Comparison of ENCODE assay signal across 25 cellular contexts in genomic region chr4:42566835-42567234, GRCh38.
"Had no signal": no experiment of that assay in that cellular context is flagged by ENCODE, and none has a peak within 500 bp of the region (broad histone marks: within the 10 kb centered on the region; RNA-seq: fewer than 3 reads in every experiment).

No MANE protein-coding gene starts in this region.

- H3K4me3 ChIP-seq: breast epithelium, SK-N-MC had no signal

- H3K27ac Mint-ChIP-seq: activated B cell treated with CpG ODN at 0.5 μM for 24 hours; activated CD4-positive, alpha-beta T cell treated with anti-CD3 and anti-CD28 coated beads, Interleukin-2, amount 10 ng/mL, durations not matched to agents 24 days and 14 days; activated CD8-positive, alpha-beta memory T cell treated with anti-CD3 and anti-CD28 coated beads, Interleukin-2, amount 10 ng/mL, durations not matched to agents 7 days and 5 days; activated naive CD4-positive, alpha-beta T cell treated with anti-CD3 and anti-CD28 coated beads for 36 hours; activated naive CD8-positive, alpha-beta T cell; activated T-helper 17 cell treated with anti-CD3 and anti-CD28 coated beads, Interleukin-2, amount 50 U/mL, for 72 hours; IgD-negative memory B cell; T-cell had no signal

- H3K27me3 ChIP-seq: breast epithelium had no signal

- H3K36me3 ChIP-seq: breast epithelium had no signal

- H3K9me3 ChIP-seq: breast epithelium had no signal

- H3K27ac ChIP-seq: breast epithelium, KMS-11, SK-N-MC had no signal

- H3K4me1 Mint-ChIP-seq: activated B cell treated with CpG ODN at 0.5 μM for 24 hours; activated CD4-positive, alpha-beta T cell treated with anti-CD3 and anti-CD28 coated beads, Interleukin-2, amount 10 ng/mL, durations not matched to agents 24 days and 14 days; activated CD8-positive, alpha-beta memory T cell treated with anti-CD3 and anti-CD28 coated beads, Interleukin-2, amount 10 ng/mL, durations not matched to agents 7 days and 5 days; activated T-helper 17 cell treated with anti-CD3 and anti-CD28 coated beads, Interleukin-2, amount 50 U/mL, for 72 hours had no signal

- H3K27me3 Mint-ChIP-seq: activated B cell treated with CpG ODN at 0.5 μM for 24 hours; activated CD4-positive, alpha-beta T cell treated with anti-CD3 and anti-CD28 coated beads, Interleukin-2, amount 10 ng/mL, durations not matched to agents 24 days and 14 days; activated CD8-positive, alpha-beta memory T cell treated with anti-CD3 and anti-CD28 coated beads, Interleukin-2, amount 10 ng/mL, durations not matched to agents 7 days and 5 days; activated naive CD8-positive, alpha-beta T cell; activated T-helper 17 cell treated with anti-CD3 and anti-CD28 coated beads, Interleukin-2, amount 50 U/mL, for 72 hours; IgD-negative memory B cell; T-cell had no signal

- H3K9me3 Mint-ChIP-seq: activated B cell treated with CpG ODN at 0.5 μM for 24 hours; activated CD4-positive, alpha-beta T cell treated with anti-CD3 and anti-CD28 coated beads, Interleukin-2, amount 10 ng/mL, durations not matched to agents 24 days and 14 days; activated naive CD4-positive, alpha-beta T cell treated with anti-CD3 and anti-CD28 coated beads for 36 hours; activated T-cell treated with anti-CD3 and anti-CD28 coated beads, Interleukin-2, amount 50 U/mL, for 4 hours; activated T-helper 17 cell treated with anti-CD3 and anti-CD28 coated beads, Interleukin-2, amount 50 U/mL, for 72 hours; IgD-negative memory B cell; T-cell had no signal

- H3K4me3 Mint-ChIP-seq: activated B cell treated with CpG ODN at 0.5 μM for 24 hours; activated CD4-positive, alpha-beta T cell treated with anti-CD3 and anti-CD28 coated beads, Interleukin-2, amount 10 ng/mL, durations not matched to agents 24 days and 14 days; activated CD8-positive, alpha-beta memory T cell treated with anti-CD3 and anti-CD28 coated beads, Interleukin-2, amount 10 ng/mL, durations not matched to agents 7 days and 5 days; activated naive CD4-positive, alpha-beta T cell treated with anti-CD3 and anti-CD28 coated beads for 36 hours; activated naive CD8-positive, alpha-beta T cell; activated T-cell treated with anti-CD3 and anti-CD28 coated beads, Interleukin-2, amount 50 U/mL, for 4 hours; activated T-helper 17 cell treated with anti-CD3 and anti-CD28 coated beads, Interleukin-2, amount 50 U/mL, for 72 hours; IgD-negative memory B cell; T-cell had no signal

- ATAC-seq: activated CD8-positive, alpha-beta memory T cell treated with anti-CD3 and anti-CD28 coated beads, Interleukin-2, amount 10 ng/mL, durations not matched to agents 7 days and 5 days; activated T-cell treated with anti-CD3 and anti-CD28 coated beads, Interleukin-2, amount 50 U/mL, for 4 hours; activated T-helper 17 cell treated with anti-CD3 and anti-CD28 coated beads, Interleukin-2, amount 50 U/mL, for 72 hours; T-cell had no signal

- DNase-seq: activated B cell treated with CpG ODN at 0.5 μM for 24 hours; activated CD4-positive, alpha-beta T cell treated with anti-CD3 and anti-CD28 coated beads for 1 hour; activated CD4-positive, alpha-beta T cell treated with anti-CD3 and anti-CD28 coated beads, Interleukin-2, amount 10 ng/mL, durations not matched to agents 24 days and 14 days; activated CD4-positive, alpha-beta T cell treated with anti-CD3 and anti-CD28 coated beads, Interleukin-2, amount 50 U/mL, for 48 hours; activated CD8-positive, alpha-beta memory T cell treated with anti-CD3 and anti-CD28 coated beads, Interleukin-2, amount 10 ng/mL, durations not matched to agents 7 days and 5 days; activated gamma-delta T cell; activated naive CD4-positive, alpha-beta T cell treated with anti-CD3 and anti-CD28 coated beads for 36 hours; activated T-cell treated with anti-CD3 and anti-CD28 coated beads, Interleukin-2, amount 50 U/mL, for 4 hours; aorta; caudate nucleus; NCI-H1105; NCI-H1436; NCI-H1694 treated with DMSO at 0.1 percent for 48 hours; NCI-H2029 treated with DMSO at 0.1 percent for 48 hours; NCI-H510A treated with DMSO at 0.1 percent for 48 hours; NCI-H69; T-cell; T-helper 2 cell; T1000 had no signal
